ENCODE assay signal across 17 cellular contexts in genomic region chr15:33789141-33789540, GRCh38.
DNase-seq lines count a peak whose midpoint lies in the region; ATAC-seq and TF ChIP-seq lines count a peak whose summit lies in the region.
"Had no signal": no experiment of that assay in that cellular context is flagged by ENCODE, and none has a peak within 500 bp of the region (broad histone marks: within the 10 kb centered on the region; RNA-seq: fewer than 3 reads in every experiment).

No MANE protein-coding gene starts in this region.

- H3K18ac ChIP-seq in mesendoderm (ENCODE audit: low read length), result no peak overlapping the region

- peaks cover 4% of the 10 kb centered on the region; the same call in 1 of the 2 replicates for H3K27me3 Mint-ChIP-seq in HFFc6 (ENCODE audit: insufficient read depth)
- peaks cover 2 to 13% (median 7%) of the 10 kb centered on the region in 5 donors for H3K27me3 Mint-ChIP-seq in naive thymus-derived CD4-positive, alpha-beta T cell

- no peak overlapping the region for H2AK5ac ChIP-seq in mesendoderm (ENCODE audit: low read length)

- no peak overlapping the region for H4K5ac ChIP-seq in mesendoderm (ENCODE audit: low read length)

- H3K27ac ChIP-seq in mesendoderm (ENCODE audit: low read depth, low read length), result no peak overlapping the region
- no peak overlapping the region for H3K27ac ChIP-seq in naive thymus-derived CD4-positive, alpha-beta T cell (ENCODE audit: low read depth, low read length)

- no peak overlapping the region for H3K4me3 ChIP-seq in mesendoderm (ENCODE audit: low read length)
- H3K4me3 ChIP-seq in naive thymus-derived CD4-positive, alpha-beta T cell (ENCODE audit: low read length), result no peak overlapping the region

- no peaks in the 10 kb centered on the region for H3K9me3 ChIP-seq in naive thymus-derived CD4-positive, alpha-beta T cell (ENCODE audit: control insufficient read depth in 2 of 3, low read length in 3 of 3)
- H3K9me3 ChIP-seq: BE2C had no signal

- no peaks in the 10 kb centered on the region for H3K27me3 ChIP-seq in mesendoderm (ENCODE audit: insufficient read depth, low read length, poor library complexity)
- H3K27me3 ChIP-seq in naive thymus-derived CD4-positive, alpha-beta T cell (ENCODE audit: control insufficient read depth in 2 of 2, insufficient read depth in 2 of 2, low read length in 2 of 2), result no peaks in the 10 kb centered on the region

- no peak overlapping the region for H2BK15ac ChIP-seq in mesendoderm (replicated peaks; ENCODE audit: low read depth)

- no peak overlapping the region for H3K27ac Mint-ChIP-seq in HFFc6
- no peak overlapping the region for H3K27ac Mint-ChIP-seq in naive thymus-derived CD4-positive, alpha-beta T cell
- H3K27ac Mint-ChIP-seq: activated T-helper 2 cell treated with anti-CD3 and anti-CD28 coated beads, Interferon-gamma antibody, Interleukin-2, Interleukin-4, amounts not matched to agents 10 μg/mL and 5 μg/mL and 100 μg/mL, durations not matched to agents 14 hours and 24 hours and 36 hours; IgD-negative memory B cell; T-helper 1 cell treated with Interleukin-12 subunit alpha and Interleukin-12 subunit beta and Interleukin-4 antibody, amounts not matched to agents 30 μg/mL and 1 μg/mL, for 36 hours had no signal

- intact Hi-C loops in naive thymus-derived CD4-positive, alpha-beta T cell (cut with micrococcal nuclease), result no loop called here

- no peak overlapping the region for H3K4me2 ChIP-seq in mesendoderm (ENCODE audit: low read length)

- H2BK120ac ChIP-seq in mesendoderm (ENCODE audit: low read depth, low read length), result no peak overlapping the region

- H2BK5ac ChIP-seq in mesendoderm (ENCODE audit: low read length), result no peak overlapping the region

- H4K8ac ChIP-seq in mesendoderm (ENCODE audit: low read depth, low read length), result no peak overlapping the region

- peak; percentile 11 for DNase-seq in AG08396 (ENCODE audit: low spot score)
- DNase-seq in HFFc6, result no peak
- DNase-seq in UCSD-AML1 (lab: John Stamatoyannopoulos, UW; ENCODE audit: unreplicated experiment), result peak; percentile 47
- peak; percentile 62 for DNase-seq in mesendoderm
- DNase-seq in COLO668 (lab: John Stamatoyannopoulos, UW; ENCODE audit: unreplicated experiment), result no peak
- DNase-seq in activated gamma-delta T cell treated with Interleukin-2 at 50 U/mL for 16 hours, result no peak
- no peak for DNase-seq in naive thymus-derived CD4-positive, alpha-beta T cell
- DNase-seq: BE2C; hypothalamus; NCI-H2081 treated with DMSO at 0.1 percent for 48 hours; OCI-M1; stimulated activated CD4-positive, alpha-beta T cell treated with anti-CD3 and anti-CD28 coated beads, Interleukin-2, amount 100 ng/mL, for 48 hours; stimulated activated naive CD4-positive, alpha-beta T cell had no signal

- POLR2A ChIA-PET in naive thymus-derived CD4-positive, alpha-beta T cell (lab: Charles Lee), result no interaction called here

- no peaks in the 10 kb centered on the region for H3K79me1 ChIP-seq in mesendoderm (ENCODE audit: low read length)

- H3K36me3 Mint-ChIP-seq in HFFc6 (ENCODE audit: low read depth), result no peaks in the 10 kb centered on the region
- H3K36me3 Mint-ChIP-seq in naive thymus-derived CD4-positive, alpha-beta T cell, result no peaks in the 10 kb centered on the region
- H3K36me3 Mint-ChIP-seq: IgD-negative memory B cell had no signal

- H3K4me3 Mint-ChIP-seq in HFFc6, result peak overlapping the region; percentile 14
- H3K4me3 Mint-ChIP-seq in naive thymus-derived CD4-positive, alpha-beta T cell, result peak overlapping the region in 1 of 10 donors; percentile 19
- H3K4me3 Mint-ChIP-seq: T-helper 1 cell treated with Interleukin-12 subunit alpha and Interleukin-12 subunit beta and Interleukin-4 antibody, amounts not matched to agents 30 μg/mL and 1 μg/mL, for 36 hours had no signal

- H3K23ac ChIP-seq in mesendoderm (ENCODE audit: low read length), result no peak overlapping the region

- no CpG with 5 or more reads among the region's 4 CpGs for WGBS in mesendoderm (ENCODE audit: extremely low coverage, insufficient coverage, low lambda C conversion rate)

- CTCF ChIA-PET in naive thymus-derived CD4-positive, alpha-beta T cell (lab: Charles Lee), result no interaction called here

- H3K9me3 Mint-ChIP-seq in HFFc6, result no peaks in the 10 kb centered on the region
- H3K9me3 Mint-ChIP-seq in naive thymus-derived CD4-positive, alpha-beta T cell, result no peaks in the 10 kb centered on the region
- H3K9me3 Mint-ChIP-seq: activated T-helper 2 cell treated with anti-CD3 and anti-CD28 coated beads, Interferon-gamma antibody, Interleukin-2, Interleukin-4, amounts not matched to agents 10 μg/mL and 5 μg/mL and 100 μg/mL, durations not matched to agents 14 hours and 24 hours and 36 hours; IgD-negative memory B cell; T-helper 1 cell treated with Interleukin-12 subunit alpha and Interleukin-12 subunit beta and Interleukin-4 antibody, amounts not matched to agents 30 μg/mL and 1 μg/mL, for 36 hours had no signal

- no peak overlapping the region for H3K4ac ChIP-seq in mesendoderm (ENCODE audit: low read depth, low read length)

- H3K4me1 ChIP-seq in mesendoderm (ENCODE audit: control insufficient read depth, low read depth, low read length), result peaks cover 1% of the 10 kb centered on the region
- no peaks in the 10 kb centered on the region for H3K4me1 ChIP-seq in naive thymus-derived CD4-positive, alpha-beta T cell (ENCODE audit: control insufficient read depth in 2 of 2, insufficient read depth in 2 of 2, low read length in 2 of 2)
- H3K4me1 ChIP-seq: BE2C had no signal

- no peak for ATAC-seq in naive thymus-derived CD4-positive, alpha-beta T cell
- ATAC-seq in HG02623 (IDR thresholded peaks at IDR 0.05; ENCODE audit: unreplicated experiment), result no peak

- H3K9ac ChIP-seq in mesendoderm (ENCODE audit: low read length), result no peak overlapping the region

- H3K4me1 Mint-ChIP-seq in HFFc6 (ENCODE audit: low read depth), result peaks cover 6% of the 10 kb centered on the region
- peaks cover 0 to 5% (median 5%) of the 10 kb centered on the region in 7 donors for H3K4me1 Mint-ChIP-seq in naive thymus-derived CD4-positive, alpha-beta T cell

- H3K36me3 ChIP-seq in mesendoderm (ENCODE audit: control insufficient read depth, insufficient read depth, low read length), result no peaks in the 10 kb centered on the region
- H3K36me3 ChIP-seq in naive thymus-derived CD4-positive, alpha-beta T cell (ENCODE audit: control insufficient read depth in 2 of 3, insufficient read depth in 3 of 3, low read length in 3 of 3), result no peaks in the 10 kb centered on the region
- H3K36me3 ChIP-seq: BE2C had no signal

- H3K56ac ChIP-seq in mesendoderm (ENCODE audit: low read length), result no peak overlapping the region

- TF ChIP-seq CTCF in HFFc6 (IDR thresholded peaks at IDR 0.05), result no peak

- no peaks in the 10 kb centered on the region for H3K79me2 ChIP-seq in mesendoderm (ENCODE audit: control insufficient read depth, insufficient read depth, low read length)

Comparison
In these comparisons a context has a peak if more than half of its experiments do, and no peak if none do; other contexts are left out.
1. DNase-seq: peak in AG08396 (single experiment), UCSD-AML1 (single experiment) and mesendoderm (single experiment); none in HFFc6 (single experiment), COLO668 (single experiment), activated gamma-delta T cell treated with Interleukin-2 at 50 U/mL for 16 hours (single experiment) and naive thymus-derived CD4-positive, alpha-beta T cell (0 of 9).